In genomic region chr15:58731756-58732535, GRCh38 we compare ENCODE assay signal across 10 cellular contexts. TPM values are rescaled to one million over a fixed set of nuclear protein-coding genes. Genes with fewer than 3 reads are reported as not detected.
DNase-seq lines count a peak whose midpoint lies in the region; ATAC-seq and TF ChIP-seq lines count a peak whose summit lies in the region.
"Had no signal": no experiment of that assay in that cellular context is flagged by ENCODE, and none has a peak within 500 bp of the region (broad histone marks: within the 10 kb centered on the region; RNA-seq: fewer than 3 reads in every experiment).

No MANE protein-coding gene starts in this region.

- in situ Hi-C loops in Panc1 (cut with HindIII; ENCODE audit: low pct_unique_long_range_greater_than_20kb, low sequenced_read_pairs): no loop called here

- H3K36me3 Mint-ChIP-seq in Calu3 (ENCODE audit: insufficient read depth, unreplicated experiment): peaks cover 16% of the 10 kb centered on the region

- H3K4me1 ChIP-seq in Panc1 (ENCODE audit: control insufficient read depth, insufficient read depth, low read length): peaks cover 9% of the 10 kb centered on the region; the same call in 1 of the 2 replicates
- peaks cover 6 to 72% (median 23%) of the 10 kb centered on the region in 3 donors for H3K4me1 ChIP-seq in esophagus squamous epithelium

- H3K27me3 Mint-ChIP-seq in Calu3 (ENCODE audit: unreplicated experiment): no peaks in the 10 kb centered on the region

- H3K9me3 ChIP-seq in Panc1 (ENCODE audit: control insufficient read depth, insufficient read depth, low read depth, low read length) (no peaks in the 10 kb centered on the region), esophagus squamous epithelium (no peaks in the 10 kb centered on the region)

- peak overlapping the region; percentile 26 for H3K4me3 Mint-ChIP-seq in Calu3 (ENCODE audit: low read depth, unreplicated experiment)
- H3K4me3 Mint-ChIP-seq: activated T-helper 1 cell treated with anti-CD3 and anti-CD28 coated beads, Interleukin-12 subunit alpha, Interleukin-12 subunit beta, Interleukin-2, Interleukin-4 antibody, amounts not matched to agents 30 ng/mL and 10 ng/mL and 1 ng/mL, durations not matched to agents 14 hours and 24 hours and 36 hours had no signal

- H3K27ac ChIP-seq in Panc1 (ENCODE audit: low read length): no peak overlapping the region
- peak overlapping the region; percentile 24 to 64 (median 50) for H3K27ac ChIP-seq in esophagus squamous epithelium

- CTCF ChIA-PET in Calu3 (lab: Charles Lee) (interaction anchor here (0.5 to 1.2 kb wide), 5 partner anchors 10 to 399 kb away, joined by 3 to 10 read pairs (median 3); partner anchors contain the start of gene ADAM10), Panc1 (lab: Charles Lee) (interaction anchor here (0.5 kb wide), 1 partner anchor 16 kb away, joined by 3 read pairs; no protein-coding TSS in a partner anchor)

- DNase-seq in Calu3: peak; percentile 69
- no peak for DNase-seq in Panc1 (ENCODE audit: low read depth, low spot score)
- no peak for DNase-seq in esophagus squamous epithelium (lab: John Stamatoyannopoulos, UW)
- peak; percentile 65 for DNase-seq in non-pigmented ciliary epithelial cell (ENCODE audit: low read depth)
- no peak for DNase-seq in NCI-H774 (lab: John Stamatoyannopoulos, UW)
- no peak for DNase-seq in hippocampal formation (lab: John Stamatoyannopoulos, UW)
- DNase-seq in stimulated activated CD8-positive, alpha-beta memory T cell treated with anti-CD3 and anti-CD28 coated beads, Interleukin-4, amount 100 ng/mL, for 48 hours: no peak

- H3K27me3 ChIP-seq in Panc1 (ENCODE audit: control insufficient read depth, insufficient read depth, low read length) (no peaks in the 10 kb centered on the region), esophagus squamous epithelium (no peaks in the 10 kb centered on the region)

- peaks cover 2% of the 10 kb centered on the region for H3K9me3 Mint-ChIP-seq in Calu3 (ENCODE audit: low read depth, unreplicated experiment)
- H3K9me3 Mint-ChIP-seq: activated T-helper 1 cell treated with anti-CD3 and anti-CD28 coated beads, Interleukin-12 subunit alpha, Interleukin-12 subunit beta, Interleukin-2, Interleukin-4 antibody, amounts not matched to agents 30 ng/mL and 10 ng/mL and 1 ng/mL, durations not matched to agents 14 hours and 24 hours and 36 hours had no signal

- intact Hi-C loops in Calu3 (cut with micrococcal nuclease; ENCODE audit: unreplicated experiment) (loop anchor here (10.0 kb wide), 1 partner anchor 47 kb away; no protein-coding TSS in a partner anchor), Panc1 (cut with micrococcal nuclease; ENCODE audit: unreplicated experiment) (no loop called here), esophagus squamous epithelium (cut with DNase I) (no loop called here)

- H3K27ac Mint-ChIP-seq in Calu3 (ENCODE audit: unreplicated experiment): peak overlapping the region; percentile 94
- H3K27ac Mint-ChIP-seq: activated T-helper 1 cell treated with anti-CD3 and anti-CD28 coated beads, Interleukin-12 subunit alpha, Interleukin-12 subunit beta, Interleukin-2, Interleukin-4 antibody, amounts not matched to agents 30 ng/mL and 10 ng/mL and 1 ng/mL, durations not matched to agents 14 hours and 24 hours and 36 hours had no signal

- peak; percentile 53; the same call in 1 of the 2 replicates for ATAC-seq in Panc1
- no peak for ATAC-seq in HG02938 (IDR thresholded peaks at IDR 0.05; ENCODE audit: unreplicated experiment)
- ATAC-seq: GM12878 had no signal

- TF ChIP-seq POLR2A in esophagus squamous epithelium (IDR thresholded peaks at IDR 0.05): no peak

- BruUV-seq in Calu3 (replicated peaks; lab: Mats Ljungman, UMichigan): no TSS peak
- no TSS peak for BruUV-seq in Panc1 (replicated peaks; lab: Mats Ljungman, UMichigan)

- 68 to 77% methylated on average over 5 of the region's 5 CpGs for WGBS in esophagus squamous epithelium, 2 donors

- TF ChIP-seq CTCF in Calu3 (IDR thresholded peaks at IDR 0.05; ENCODE audit: unreplicated experiment) (no peak), Panc1 (IDR thresholded peaks at IDR 0.05) (no peak), esophagus squamous epithelium (IDR thresholded peaks at IDR 0.05) (no peak)

- H3K4me1 Mint-ChIP-seq in Calu3 (ENCODE audit: low read depth, unreplicated experiment): peaks cover 60% of the 10 kb centered on the region

- POLR2A ChIA-PET in Panc1 (lab: Charles Lee): interaction anchor here (0.7 kb wide), 1 partner anchor 154 kb away, joined by 8 read pairs; no protein-coding TSS in a partner anchor

- no peaks in the 10 kb centered on the region for H3K36me3 ChIP-seq in Panc1 (ENCODE audit: control insufficient read depth, insufficient read depth, low read length)
- H3K36me3 ChIP-seq in esophagus squamous epithelium: peaks cover 0 to 6% (median 0%) of the 10 kb centered on the region in 3 donors

- H3K4me3 ChIP-seq in Panc1 (ENCODE audit: low read depth in 2 of 2, low read length in 2 of 2) (no peak overlapping the region), esophagus squamous epithelium (no peak overlapping the region)
- H3K4me3 ChIP-seq: GM12878 had no signal

RNA-seq across cellular contexts. Expression of gene ADAM10, which starts 17.6 kb away (rescaled TPM):
- total RNA-seq in Calu3 (2022): 407 and 474 TPM in 2 replicates
- total RNA-seq in Panc1 (2021; ENCODE audit: unreplicated experiment): 176 TPM
- 148 TPM for polyA plus RNA-seq in Panc1 (2012; ENCODE audit: insufficient read length)
- 10 to 100 TPM; 34.3 to 61.3 (median 52.8) TPM for total RNA-seq in esophagus squamous epithelium

RNA-seq across cellular contexts. Expression of gene MINDY2, which starts 39.2 kb away (rescaled TPM):
- 46.2 and 59.0 TPM in 2 replicates for total RNA-seq in Calu3 (2022)
- total RNA-seq in Panc1 (2021; ENCODE audit: unreplicated experiment): 6.8 TPM
- 3.1 TPM for polyA plus RNA-seq in Panc1 (2012; ENCODE audit: insufficient read length)
- 10 to 100 TPM in 3 of 4 donors, 1 to 10 TPM in 1; 9.1 to 17.0 (median 13.9) TPM for total RNA-seq in esophagus squamous epithelium

Comparison
In these comparisons a context has a peak if more than half of its experiments do, and no peak if none do; other contexts are left out.
1. DNase-seq: peak in Calu3 (single experiment) and non-pigmented ciliary epithelial cell (single experiment); none in Panc1 (single experiment), esophagus squamous epithelium (single experiment), NCI-H774 (single experiment), hippocampal formation (0 of 2) and stimulated activated CD8-positive, alpha-beta memory T cell treated with anti-CD3 and anti-CD28 coated beads, Interleukin-4, amount 100 ng/mL, for 48 hours (single experiment).